Comparison of ENCODE assay signal across 29 cellular contexts in the genomic region with DNA sequence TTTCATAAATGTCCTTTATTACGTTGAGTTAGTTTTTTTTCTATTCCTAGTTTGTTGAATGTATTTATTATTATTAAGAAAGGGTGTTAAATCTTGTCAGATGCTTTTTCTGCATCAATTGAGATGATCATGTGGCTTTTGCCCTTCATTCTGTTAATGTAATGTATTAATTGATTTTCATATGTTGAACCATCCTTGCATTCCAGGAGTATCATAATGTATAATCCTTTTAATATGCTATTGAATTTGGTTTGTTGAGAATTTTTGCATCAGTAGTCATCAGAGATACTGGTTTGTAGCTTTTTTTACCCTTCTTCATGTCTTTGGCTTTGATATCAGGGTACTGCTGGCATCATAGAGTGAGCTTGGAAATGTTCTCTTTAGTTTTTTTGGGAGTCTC.
"Had no signal": no experiment of that assay in that cellular context is flagged by ENCODE, and none has a peak within 500 bp of the region (broad histone marks: within the 10 kb centered on the region; RNA-seq: fewer than 3 reads in every experiment).

No MANE protein-coding gene starts in this region.

- H3K4me1 ChIP-seq: left lung, lower lobe of right lung, neural progenitor cell, parathyroid adenoma, psoas muscle, right atrium auricular region, suprapubic skin, tibial artery had no signal

- ATAC-seq: activated CD4-positive, CD25-positive, alpha-beta regulatory T cell treated with anti-CD3 and anti-CD28 coated beads, Interleukin-2, amount 50 U/mL, for 24 hours; left lung; lower lobe of right lung; naive thymus-derived CD8-positive, alpha-beta T cell; psoas muscle; T-helper 17 cell had no signal

- DNase-seq: activated CD4-positive, alpha-beta T cell treated with anti-CD3 and anti-CD28 coated beads for 48 hours; activated CD4-positive, alpha-beta T cell treated with anti-CD3 and anti-CD28 coated beads, Interleukin-2, amount 50 U/mL, for 48 hours; activated CD8-positive, alpha-beta memory T cell treated with anti-CD3 and anti-CD28 coated beads for 24 hours; activated effector memory CD4-positive, alpha-beta T cell treated with anti-CD3 and anti-CD28 coated beads, Interleukin-2, amount 50 U/mL, for 16 hours; activated naive CD4-positive, alpha-beta T cell treated with anti-CD3 and anti-CD28 coated beads for 36 hours; activated naive CD8-positive, alpha-beta T cell treated with anti-CD3 and anti-CD28 coated beads for 36 hours; amniotic stem cell; brain microvascular endothelial cell; central memory CD4-positive, alpha-beta T cell; effector CD8-positive, alpha-beta T cell; foreskin melanocyte; left lung; lower lobe of right lung; mesenchymal stem cell; naive thymus-derived CD8-positive, alpha-beta T cell; occipital lobe; psoas muscle; stimulated activated CD4-positive, alpha-beta T cell treated with anti-CD3 and anti-CD28 coated beads, Interleukin-1b, Interleukin-23, amount 100 ng/mL, for 48 hours; stimulated activated naive CD4-positive, alpha-beta T cell; T-helper 17 cell; T1000; tibial artery; WERI-Rb-1 had no signal

- H3K4me1 Mint-ChIP-seq: activated naive CD8-positive, alpha-beta T cell treated with anti-CD3 and anti-CD28 coated beads for 36 hours; neural progenitor cell; T-helper 17 cell had no signal

- H2AFZ ChIP-seq: neural progenitor cell, parathyroid adenoma had no signal

- H3K27ac Mint-ChIP-seq: activated naive CD4-positive, alpha-beta T cell treated with anti-CD3 and anti-CD28 coated beads for 36 hours; activated naive CD8-positive, alpha-beta T cell treated with anti-CD3 and anti-CD28 coated beads for 36 hours; naive thymus-derived CD8-positive, alpha-beta T cell; neural progenitor cell; T-helper 17 cell had no signal

- H3K27ac ChIP-seq: brain microvascular endothelial cell, left lung, lower lobe of right lung, neural progenitor cell, parathyroid adenoma, psoas muscle, right atrium auricular region, suprapubic skin, tibial artery, WERI-Rb-1 had no signal

- H3K27me3 Mint-ChIP-seq: activated naive CD8-positive, alpha-beta T cell treated with anti-CD3 and anti-CD28 coated beads for 36 hours; naive thymus-derived CD8-positive, alpha-beta T cell; T-helper 17 cell had no signal

- H3K79me2 ChIP-seq: parathyroid adenoma had no signal

- H3K4me3 ChIP-seq: left lung, lower lobe of right lung, neural progenitor cell, psoas muscle, right atrium auricular region, smooth muscle cell, suprapubic skin, tibial artery had no signal

- H3K4me2 ChIP-seq: neural progenitor cell, smooth muscle cell had no signal

- H3K4me3 Mint-ChIP-seq: activated naive CD4-positive, alpha-beta T cell treated with anti-CD3 and anti-CD28 coated beads for 36 hours; activated naive CD8-positive, alpha-beta T cell treated with anti-CD3 and anti-CD28 coated beads for 36 hours; naive thymus-derived CD8-positive, alpha-beta T cell; neural progenitor cell; T-helper 17 cell had no signal
